In the genomic region with DNA sequence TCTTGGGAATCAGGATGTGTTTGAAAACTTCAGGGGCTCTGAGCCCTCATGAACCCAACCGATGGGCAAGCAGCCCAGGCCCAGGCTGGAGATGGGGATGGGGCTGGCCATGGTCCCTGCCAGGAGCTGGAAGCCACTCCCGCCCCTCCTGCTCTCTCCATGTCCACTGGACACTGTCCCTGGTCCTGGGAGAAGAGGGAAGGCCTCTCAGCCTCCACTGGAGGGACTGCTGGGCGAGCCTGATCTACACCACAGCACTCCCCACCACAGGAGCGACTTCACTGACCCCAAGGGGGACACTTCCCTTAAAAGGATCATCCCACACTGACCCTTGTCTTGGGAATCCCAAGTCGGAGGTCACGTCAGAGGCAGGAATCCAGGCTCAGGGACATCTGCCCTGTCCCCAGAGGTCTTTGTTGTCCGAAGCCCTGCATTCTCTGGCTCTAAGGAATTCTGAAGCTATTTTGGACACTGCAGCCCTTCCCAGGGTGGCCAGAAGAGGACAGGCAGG, we compare ENCODE assay signal across 16 cellular contexts. TPM values are rescaled to one million over a fixed set of nuclear protein-coding genes. Genes with fewer than 3 reads are reported as not detected.
A peak's percentile ranks its signal among the peaks of the same experiment; 100 is the strongest.
DNase-seq lines count a peak whose midpoint lies in the region; ATAC-seq and TF ChIP-seq lines count a peak whose summit lies in the region.
"Had no signal": no experiment of that assay in that cellular context is flagged by ENCODE, and none has a peak within 500 bp of the region (broad histone marks: within the 10 kb centered on the region; RNA-seq: fewer than 3 reads in every experiment).

No MANE protein-coding gene starts in this region.

- H3K36me3 ChIP-seq in esophagus muscularis mucosa (no peaks in the 10 kb centered on the region), left lung (no peaks in the 10 kb centered on the region)
- H3K36me3 ChIP-seq: upper lobe of left lung had no signal

- no peak overlapping the region for H3K4me3 Mint-ChIP-seq in natural killer cell
- H3K4me3 Mint-ChIP-seq: nephron progenitor cell had no signal

- H3K36me3 Mint-ChIP-seq in natural killer cell: no peaks in the 10 kb centered on the region

- no peaks in the 10 kb centered on the region for H3K9me3 Mint-ChIP-seq in natural killer cell
- H3K9me3 Mint-ChIP-seq: nephron progenitor cell had no signal

- H3K4me1 ChIP-seq in esophagus muscularis mucosa (peaks cover 15 to 27% (median 17%) of the 10 kb centered on the region in 4 donors), left lung (peaks cover 0 to 5% of the 10 kb centered on the region in 2 donors)

- no peak for TF ChIP-seq CTCF in esophagus muscularis mucosa (IDR thresholded peaks at IDR 0.05)
- no peak for TF ChIP-seq CTCF in left lung (IDR thresholded peaks at IDR 0.05)
- TF ChIP-seq CTCF in natural killer cell (IDR thresholded peaks at IDR 0.05): no peak

- no peak for TF ChIP-seq EP300 in esophagus muscularis mucosa (IDR thresholded peaks at IDR 0.05)

- WGBS in esophagus muscularis mucosa: 81% methylated on average over 7 of the region's 7 CpGs

- DNase-seq in EH (ENCODE audit: low read depth): peak; percentile 44
- DNase-seq in esophagus muscularis mucosa (ENCODE audit: extremely low spot score): no peak
- peak; percentile 29 to 42 for DNase-seq in left lung
- DNase-seq in sciatic nerve (ENCODE audit: low spot score): peak; percentile 54
- DNase-seq in NCI-H1436 treated with DMSO at 0.1 percent for 48 hours (lab: John Stamatoyannopoulos, UW): no peak
- no peak for DNase-seq in NCI-H510A (lab: John Stamatoyannopoulos, UW)
- DNase-seq in natural killer cell: no peak
- DNase-seq: activated gamma-delta T cell treated with Interleukin-2 at 50 U/mL for 16 hours, COR-L47, GOT3, NCI-H2029 treated with DMSO at 0.1 percent for 48 hours, nephron progenitor cell had no signal

- ATAC-seq in left lung (no peak), sciatic nerve (peak; percentile 25), HG03439 (IDR thresholded peaks at IDR 0.05; ENCODE audit: unreplicated experiment) (no peak), natural killer cell (no peak)
- ATAC-seq: body of pancreas had no signal

- intact Hi-C loops in esophagus muscularis mucosa (cut with DNase I) (no loop called here), left lung (cut with DNase I) (no loop called here), sciatic nerve (cut with DNase I) (no loop called here), natural killer cell (cut with micrococcal nuclease) (no loop called here)

- no peaks in the 10 kb centered on the region for H3K4me1 Mint-ChIP-seq in natural killer cell

- H3K27me3 ChIP-seq in esophagus muscularis mucosa (peaks cover 0 to 16% (median 0%) of the 10 kb centered on the region in 4 donors), left lung (peaks cover 0 to 32% of the 10 kb centered on the region in 2 donors)
- H3K27me3 ChIP-seq: body of pancreas, upper lobe of left lung had no signal

- no peak overlapping the region for H3K27ac Mint-ChIP-seq in natural killer cell
- H3K27ac Mint-ChIP-seq: nephron progenitor cell had no signal

- H3K9me3 ChIP-seq in esophagus muscularis mucosa (no peaks in the 10 kb centered on the region), left lung (no peaks in the 10 kb centered on the region)
- H3K9me3 ChIP-seq: body of pancreas, upper lobe of left lung had no signal

- H3K27ac ChIP-seq in esophagus muscularis mucosa (replicated peaks in 1 of 4) (peak overlapping the region in 3 of 4 donors; percentile 10 to 40 (median 36)), left lung (no peak overlapping the region)

- H3K4me3 ChIP-seq in esophagus muscularis mucosa (no peak overlapping the region), left lung (no peak overlapping the region)
- H3K4me3 ChIP-seq: body of pancreas, lung, upper lobe of left lung had no signal

- TF ChIP-seq POLR2A in esophagus muscularis mucosa (IDR thresholded peaks at IDR 0.05; ENCODE audit: low read depth): no peak

- peaks cover 0 to 4% of the 10 kb centered on the region in 2 donors for H3K27me3 Mint-ChIP-seq in natural killer cell (ENCODE audit: low read depth in 2 of 2)

RNA-seq across cellular contexts. Expression of a gene that starts 16.9 kb away (rescaled TPM):
- 100 to 1,000 TPM in 3 of 4 donors, 10 to 100 TPM in 1; 97.7 to 173 (median 110) TPM for total RNA-seq in esophagus muscularis mucosa
- total RNA-seq in left lung: 10 to 100 TPM; 64.8 to 90.2 TPM
- total RNA-seq in sciatic nerve: 129 TPM
- 10 to 100 TPM; 12.3 to 22.3 (median 12.7) TPM for total RNA-seq in natural killer cell

Comparison
In these comparisons a context has a peak if more than half of its experiments do, and no peak if none do; other contexts are left out.
1. DNase-seq: peak in EH (single experiment), left lung (2 of 2) and sciatic nerve (single experiment); none in esophagus muscularis mucosa (single experiment), NCI-H1436 treated with DMSO at 0.1 percent for 48 hours (single experiment), NCI-H510A (single experiment) and natural killer cell (single experiment).
2. H3K27ac ChIP-seq: peak in esophagus muscularis mucosa (3 of 4); none in left lung (0 of 2).